Comparison of ENCODE assay signal across 22 cellular contexts in genomic region chr12:71138011-71138410, GRCh38. TPM values are rescaled to one million over a fixed set of nuclear protein-coding genes. Genes with fewer than 3 reads are reported as not detected.
"Had no signal": no experiment of that assay in that cellular context is flagged by ENCODE, and none has a peak within 500 bp of the region (broad histone marks: within the 10 kb centered on the region; RNA-seq: fewer than 3 reads in every experiment).

No MANE protein-coding gene starts in this region.

- H3K4me1 ChIP-seq: uterus had no signal

- H3K4me1 Mint-ChIP-seq: stimulated activated effector memory CD8-positive, alpha-beta T cell treated with anti-CD3 and anti-CD28 coated beads, Interleukin-12 subunit alpha, Interleukin-12 subunit beta, amount 100 ng/mL, for 72 hours had no signal

- H3K36me3 ChIP-seq: brain microvascular endothelial cell, uterus had no signal

- H3K27me3 ChIP-seq: brain microvascular endothelial cell, transverse colon, uterus had no signal

- H3K27ac ChIP-seq: brain microvascular endothelial cell, uterus had no signal

- DNase-seq: activated T-cell treated with anti-CD3 and anti-CD28 coated beads, Interleukin-2, amount 50 U/mL, for 1 hour; aorta; brain microvascular endothelial cell; caudate nucleus; effector CD4-positive, alpha-beta T cell; glutamatergic neuron; hypothalamus; mesenchymal stem cell; mucosa of descending colon; occipital lobe; small intestine; stimulated activated CD4-positive, alpha-beta T cell treated with anti-CD3 and anti-CD28 coated beads, Interleukin-2, amount 100 ng/mL, for 24 hours; T-helper 9 cell; transverse colon; uterus had no signal

- H3K4me3 ChIP-seq: mucosa of descending colon, transverse colon, uterus had no signal

- ATAC-seq: activated naive CD4-positive, alpha-beta T cell treated with anti-CD3 and anti-CD28 coated beads, Interleukin-2, amount 50 U/mL, for 72 hours; esophagus mucosa; mucosa of descending colon; sciatic nerve; stimulated activated effector memory CD8-positive, alpha-beta T cell treated with anti-CD3 and anti-CD28 coated beads, Interleukin-12 subunit alpha, Interleukin-12 subunit beta, amount 100 ng/mL, for 72 hours; WTC11 had no signal

- H3K9me3 ChIP-seq: mucosa of descending colon, transverse colon, uterus had no signal

- H3K4me3 Mint-ChIP-seq: dendritic cell treated with granulocyte-macrophage colony-stimulating factor and Interleukin-4, amounts not matched to agents 40 ng/mL and 50 ng/mL, for 4 days; stimulated activated effector memory CD8-positive, alpha-beta T cell treated with anti-CD3 and anti-CD28 coated beads, Interleukin-12 subunit alpha, Interleukin-12 subunit beta, amount 100 ng/mL, for 72 hours; WTC11 had no signal

- H3K27me3 Mint-ChIP-seq: dendritic cell treated with granulocyte-macrophage colony-stimulating factor and Interleukin-4, amounts not matched to agents 40 ng/mL and 50 ng/mL, for 4 days had no signal

- H3K36me3 Mint-ChIP-seq: activated naive CD4-positive, alpha-beta T cell treated with anti-CD3 and anti-CD28 coated beads, Interleukin-2, amount 50 U/mL, for 72 hours; stimulated activated effector memory CD8-positive, alpha-beta T cell treated with anti-CD3 and anti-CD28 coated beads, Interleukin-12 subunit alpha, Interleukin-12 subunit beta, amount 100 ng/mL, for 72 hours; WTC11 had no signal

- H3K27ac Mint-ChIP-seq: activated naive CD4-positive, alpha-beta T cell treated with anti-CD3 and anti-CD28 coated beads, Interleukin-2, amount 50 U/mL, for 72 hours; dendritic cell treated with granulocyte-macrophage colony-stimulating factor and Interleukin-4, amounts not matched to agents 40 ng/mL and 50 ng/mL, for 4 days; stimulated activated effector memory CD8-positive, alpha-beta T cell treated with anti-CD3 and anti-CD28 coated beads, Interleukin-12 subunit alpha, Interleukin-12 subunit beta, amount 100 ng/mL, for 72 hours; WTC11 had no signal

- H3K9me3 Mint-ChIP-seq: activated naive CD4-positive, alpha-beta T cell treated with anti-CD3 and anti-CD28 coated beads, Interleukin-2, amount 50 U/mL, for 72 hours; dendritic cell treated with granulocyte-macrophage colony-stimulating factor and Interleukin-4, amounts not matched to agents 40 ng/mL and 50 ng/mL, for 4 days; WTC11 had no signal

RNA-seq across cellular contexts. Expression of gene TSPAN8, which starts 19.8 kb away (rescaled TPM):
- total RNA-seq: activated naive CD4-positive, alpha-beta T cell treated with anti-CD3 and anti-CD28 coated beads, Interleukin-2, amount 50 U/mL, for 72 hours; frontal cortex; occipital lobe had no signal
